1 cellular context compared by ENCODE assay signal in the genomic region with DNA sequence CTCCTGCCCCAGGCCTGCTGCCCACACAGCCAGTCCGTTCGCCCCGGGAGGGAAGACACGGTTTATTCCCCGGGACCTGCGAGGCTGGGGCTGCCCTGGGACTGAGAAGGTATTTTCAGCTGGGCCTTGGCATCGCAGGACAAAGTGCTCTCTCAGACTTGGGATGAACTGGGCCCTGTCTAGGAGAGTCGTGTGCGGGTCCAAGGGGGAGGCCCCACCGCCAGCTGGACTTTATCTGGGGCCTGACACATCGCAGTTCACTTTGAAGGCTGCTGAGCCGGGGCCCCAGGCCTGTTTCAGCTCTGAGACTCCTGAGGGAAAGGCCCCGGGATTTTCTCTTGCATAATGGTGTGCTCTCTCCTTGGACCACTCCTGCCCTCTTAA.
TF ChIP-seq lines count a peak whose summit lies in the region.

No MANE protein-coding gene starts in this region.

TF ChIP-seq in SK-N-SH, 30 proteins besides CTCF, POLR2A, EP300 and RAD21 (continued from another document):
- TF ChIP-seq, protein P1, sequence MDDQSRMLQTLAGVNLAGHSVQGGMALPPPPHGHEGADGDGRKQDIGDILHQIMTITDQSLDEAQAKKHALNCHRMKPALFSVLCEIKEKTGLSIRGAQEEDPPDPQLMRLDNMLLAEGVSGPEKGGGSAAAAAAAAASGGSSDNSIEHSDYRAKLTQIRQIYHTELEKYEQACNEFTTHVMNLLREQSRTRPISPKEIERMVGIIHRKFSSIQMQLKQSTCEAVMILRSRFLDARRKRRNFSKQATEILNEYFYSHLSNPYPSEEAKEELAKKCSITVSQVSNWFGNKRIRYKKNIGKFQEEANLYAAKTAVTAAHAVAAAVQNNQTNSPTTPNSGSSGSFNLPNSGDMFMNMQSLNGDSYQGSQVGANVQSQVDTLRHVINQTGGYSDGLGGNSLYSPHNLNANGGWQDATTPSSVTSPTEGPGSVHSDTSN (IDR thresholded peaks at IDR 0.05), result peak; percentile 42; the same call in 1 of the 2 replicates
